In genomic region chr4:158666892-158667291, GRCh38 we compare ENCODE assay signal across 2 cellular contexts.
TF ChIP-seq lines count a peak whose summit lies in the region.

No MANE protein-coding gene starts in this region.

TF ChIP-seq in A549, 52 proteins besides CTCF, POLR2A, EP300 and RAD21:
- no peak for TF ChIP-seq HOXB5 (CRISPR knock-in tag; IDR thresholded peaks at IDR 0.05)
- peak; percentile 36 for TF ChIP-seq MAFK (IDR thresholded peaks at IDR 0.05; ENCODE audit: partially characterized antibody)
- no peak for TF ChIP-seq ESRRA (IDR thresholded peaks at IDR 0.05; ENCODE audit: borderline replicate concordance, low read length)
- no peak for TF ChIP-seq PHF8 (IDR thresholded peaks at IDR 0.05; ENCODE audit: borderline replicate concordance, low read depth)
- TF ChIP-seq, protein P1, sequence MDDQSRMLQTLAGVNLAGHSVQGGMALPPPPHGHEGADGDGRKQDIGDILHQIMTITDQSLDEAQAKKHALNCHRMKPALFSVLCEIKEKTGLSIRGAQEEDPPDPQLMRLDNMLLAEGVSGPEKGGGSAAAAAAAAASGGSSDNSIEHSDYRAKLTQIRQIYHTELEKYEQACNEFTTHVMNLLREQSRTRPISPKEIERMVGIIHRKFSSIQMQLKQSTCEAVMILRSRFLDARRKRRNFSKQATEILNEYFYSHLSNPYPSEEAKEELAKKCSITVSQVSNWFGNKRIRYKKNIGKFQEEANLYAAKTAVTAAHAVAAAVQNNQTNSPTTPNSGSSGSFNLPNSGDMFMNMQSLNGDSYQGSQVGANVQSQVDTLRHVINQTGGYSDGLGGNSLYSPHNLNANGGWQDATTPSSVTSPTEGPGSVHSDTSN (IDR thresholded peaks at IDR 0.05) = no peak

TF ChIP-seq in IMR-90, 13 proteins besides CTCF, POLR2A, EP300 and RAD21:
- TF ChIP-seq MXI1 (IDR thresholded peaks at IDR 0.05; ENCODE audit: borderline replicate concordance, low read depth, low read length) (no peak), MAFK (IDR thresholded peaks at IDR 0.05; ENCODE audit: low read depth, low read length) (peak; percentile 46), SMC3 (IDR thresholded peaks at IDR 0.05; ENCODE audit: low read depth, low read length) (no peak)
